Comparison of ENCODE assay signal across 8 cellular contexts in genomic region chrX:119565110-119565663, GRCh38. TPM values are rescaled to one million over a fixed set of nuclear protein-coding genes. Genes with fewer than 3 reads are reported as not detected.
A peak's percentile ranks its signal among the peaks of the same experiment; 100 is the strongest.
DNase-seq lines count a peak whose midpoint lies in the region; ATAC-seq and TF ChIP-seq lines count a peak whose summit lies in the region.

TSS of gene STEEP1 (minus strand) at chrX:119565409. CDS start at chrX:119565355, 54 bp downstream.

- peak within 1 kb of the TSS; percentile 68 for H3K27ac ChIP-seq in IMR-90 (ENCODE audit: insufficient read depth, low read length)
- no peak within 1 kb of the TSS for H3K27ac ChIP-seq in OCI-LY7 (ENCODE audit: low read depth, low read length, poor library complexity, severe bottlenecking)

- no peaks in the 10 kb centered on the region for H3K9me1 ChIP-seq in IMR-90 (ENCODE audit: insufficient read depth, low read length)

- peak within 1 kb of the TSS in 1 of 2 experiments; percentile 89; a peak in 3 of 4 replicates for H4K8ac ChIP-seq in IMR-90 (ENCODE audit: low read depth in 2 of 2, low read length in 2 of 2)

- H4K20me1 ChIP-seq in IMR-90 (ENCODE audit: insufficient read depth, low read length) (no peaks in the 10 kb centered on the region), OCI-LY7 (ENCODE audit: insufficient read depth, low read length) (no peaks in the 10 kb centered on the region)

- no peak within 1 kb of the TSS for H3K14ac ChIP-seq in IMR-90 (replicated peaks; ENCODE audit: low read depth, low read length)

- H3K56ac ChIP-seq in IMR-90 (ENCODE audit: extremely low read depth, insufficient read depth, low read length): no peak within 1 kb of the TSS

- in situ Hi-C loops in Caki2 (cut with HindIII; ENCODE audit: low pct_unique_long_range_greater_than_20kb, low sequenced_read_pairs) (no loop called here), IMR-90 (cut with MboI; ENCODE audit: low sequenced_read_pairs) (no loop called here)

- H3K4me2 ChIP-seq in IMR-90 (ENCODE audit: low read depth, low read length) (peak within 1 kb of the TSS; percentile 89), OCI-LY7 (ENCODE audit: low read length) (peak within 1 kb of the TSS; percentile 96)

- TF ChIP-seq CTCF in IMR-90 (conservative IDR thresholded peaks at IDR 0.05; ENCODE audit: low read depth, low read length) (no peak), OCI-LY7 (conservative IDR thresholded peaks at IDR 0.05; ENCODE audit: low read length) (no peak)

- no peak within 1 kb of the TSS for H3K18ac ChIP-seq in IMR-90 (ENCODE audit: low read depth, low read length)

- WGBS in IMR-90 (ENCODE audit: extremely low coverage in 2 of 2, insufficient read length in 1 of 2), 2 experiments: 26% methylated on average over 5 of the region's 26 CpGs; no CpG with 5 or more reads in 1 of the 2 experiments

- H2AK9ac ChIP-seq in IMR-90 (replicated peaks; ENCODE audit: low read depth, low read length, poor library complexity): peak within 1 kb of the TSS; percentile 31

- no peak within 1 kb of the TSS for H2BK20ac ChIP-seq in IMR-90 (ENCODE audit: low read depth, low read length)

- CTCF ChIA-PET in IMR-90 (lab: Yijun Ruan, JAX) (no interaction called here), OCI-LY7 (lab: Charles Lee; ENCODE audit: unreplicated experiment) (no interaction called here)

- peak; percentile 46; the same call in 1 of the 2 replicates for TF ChIP-seq POLR2A in IMR-90 (IDR thresholded peaks at IDR 0.05; ENCODE audit: low read depth, low read length)

- BruUV-seq in IMR-90 (replicated peaks; lab: Mats Ljungman, UMichigan) (no TSS peak), OCI-LY7 (replicated peaks; lab: Mats Ljungman, UMichigan) (no TSS peak)

- dilution Hi-C loops in IMR-90 (cut with HindIII; ENCODE audit: low sequenced_read_pairs, unreplicated experiment): no loop called here

- H3K9ac ChIP-seq in IMR-90 (ENCODE audit: low read depth, low read length): peak within 1 kb of the TSS; percentile 77

- H3K4me1 ChIP-seq in IMR-90 (ENCODE audit: control insufficient read depth, insufficient read depth, low read length): no peaks in the 10 kb centered on the region
- no peaks in the 10 kb centered on the region for H3K4me1 ChIP-seq in OCI-LY7 (ENCODE audit: insufficient read depth, low read length, poor library complexity, severe bottlenecking)

- H2BK15ac ChIP-seq in IMR-90 (ENCODE audit: low read depth, low read length): no peak within 1 kb of the TSS

- H3K9me3 ChIP-seq in IMR-90 (ENCODE audit: control insufficient read depth, insufficient read depth, low read length) (no peaks in the 10 kb centered on the region), OCI-LY7 (ENCODE audit: low read length) (no peaks in the 10 kb centered on the region)

- no peak within 1 kb of the TSS for H2BK120ac ChIP-seq in IMR-90 (ENCODE audit: low read depth, low read length)

- H4K91ac ChIP-seq in IMR-90 (ENCODE audit: insufficient read depth, low read depth, low read length): no peak within 1 kb of the TSS

- H3K9me2 ChIP-seq in OCI-LY7 (ENCODE audit: insufficient read depth, low read length): no peaks in the 10 kb centered on the region

- H2BK5ac ChIP-seq in IMR-90 (ENCODE audit: low read depth, low read length, poor library complexity, severe bottlenecking): no peak within 1 kb of the TSS

- H2AK5ac ChIP-seq in IMR-90 (ENCODE audit: low read depth, low read length): no peak within 1 kb of the TSS

- H3K79me2 ChIP-seq in OCI-LY7 (ENCODE audit: insufficient read depth, low read depth, low read length): peaks cover 9% of the 10 kb centered on the region; the same call in 1 of the 2 replicates

- peaks cover 3 to 5% of the 10 kb centered on the region in 2 experiments; a peak in 2 of 4 replicates for H3K79me1 ChIP-seq in IMR-90 (ENCODE audit: low read depth in 1 of 2, low read length in 2 of 2)

- DNase-seq in Caki2 (ENCODE audit: low read depth) (peak; percentile 73), IMR-90 (peak; percentile 92), OCI-LY7 (ENCODE audit: low spot score) (peak; percentile 94), epidermal melanocyte (ENCODE audit: insufficient read length, low spot score) (peak; percentile 88), middle frontal gyrus (ENCODE audit: extremely low spot score, low spot score) (peak; percentile 63)
- peak; percentile 89 for DNase-seq in activated CD8-positive, alpha-beta memory T cell treated with anti-CD3 and anti-CD28 coated beads, Interleukin-2, amount 50 U/mL, for 48 hours
- peak; percentile 65 to 68 for DNase-seq in stimulated activated CD8-positive, alpha-beta memory T cell treated with anti-CD3 and anti-CD28 coated beads, Interleukin-2, amount 100 ng/mL, for 1 hour (ENCODE audit: low read depth in 2 of 2)

- no peak within 1 kb of the TSS for H4K5ac ChIP-seq in IMR-90 (ENCODE audit: low read depth, low read length)

- no peak within 1 kb of the TSS for H3K23ac ChIP-seq in IMR-90 (ENCODE audit: low read depth, low read length)

- intact Hi-C loops in IMR-90 (cut with micrococcal nuclease) (no loop called here), OCI-LY7 (cut with micrococcal nuclease; ENCODE audit: unreplicated experiment) (loop anchor here (1.0 kb wide), 1 partner anchor 9 kb away; the partner anchor contains the start of gene UBE2A)

- no peaks in the 10 kb centered on the region for H3K27me3 ChIP-seq in IMR-90 (ENCODE audit: control insufficient read depth, insufficient read depth, low read length)

- no peak for TF ChIP-seq RAD21 in IMR-90 (IDR thresholded peaks at IDR 0.05; ENCODE audit: low read length)

- H2AFZ ChIP-seq in IMR-90 (replicated peaks; ENCODE audit: low read length, poor library complexity) (peak within 1 kb of the TSS; percentile 74), OCI-LY7 (ENCODE audit: low read length) (peak within 1 kb of the TSS; percentile 58; the same call in 1 of the 2 replicates)

- no peak within 1 kb of the TSS for H3K4ac ChIP-seq in IMR-90 (ENCODE audit: low read depth, low read length)

- POLR2A ChIA-PET in IMR-90 (lab: Charles Lee; ENCODE audit: unreplicated experiment): no interaction called here
- POLR2A ChIA-PET in OCI-LY7 (lab: Charles Lee): interaction anchor here (0.5 to 1.0 kb wide), 4 partner anchors 9 to 143 kb away, joined by 3 to 7 read pairs (median 4); partner anchors contain the start of gene UBE2A

- H3K36me3 ChIP-seq in IMR-90 (ENCODE audit: control insufficient read depth, insufficient read depth, low read length) (no peaks in the 10 kb centered on the region), OCI-LY7 (ENCODE audit: insufficient read depth, low read length) (peaks cover 5% of the 10 kb centered on the region; the same call in 1 of the 2 replicates)

- H3K4me3 ChIP-seq in IMR-90 (ENCODE audit: insufficient read depth, low read depth, low read length) (peak within 1 kb of the TSS; percentile 74), OCI-LY7 (ENCODE audit: low read depth, low read length, poor library complexity, severe bottlenecking) (peak within 1 kb of the TSS; percentile 81)

- ATAC-seq in GM21526 (IDR thresholded peaks at IDR 0.05; ENCODE audit: low FRiP score, unreplicated experiment): peak; percentile 79
- ATAC-seq in IMR-90 (ENCODE audit: low read depth): peak; percentile 98

TF ChIP-seq in IMR-90, 13 proteins besides CTCF, POLR2A, EP300 and RAD21:
- TF ChIP-seq ELK1 (IDR thresholded peaks at IDR 0.05; ENCODE audit: borderline replicate concordance, low read depth, low read length) (no peak), CHD1 (IDR thresholded peaks at IDR 0.05; ENCODE audit: low read depth, low read length) (no peak; the same call in 1 of the 2 replicates), CEBPB (IDR thresholded peaks at IDR 0.05; ENCODE audit: low read depth, low read length) (no peak), NFE2L2 (IDR thresholded peaks at IDR 0.05; ENCODE audit: low read depth, low read length) (no peak), SMC3 (IDR thresholded peaks at IDR 0.05; ENCODE audit: low read depth, low read length) (no peak), BHLHE40 (IDR thresholded peaks at IDR 0.05; ENCODE audit: low read depth, low read length) (peak; percentile 93), RFX5 (IDR thresholded peaks at IDR 0.05; ENCODE audit: low read depth, low read length) (no peak), USF2 (IDR thresholded peaks at IDR 0.05; ENCODE audit: low read depth, low read length) (peak; percentile 91), FOS (IDR thresholded peaks at IDR 0.05; ENCODE audit: low read depth, low read length) (no peak), MAFK (IDR thresholded peaks at IDR 0.05; ENCODE audit: low read depth, low read length) (no peak), MXI1 (IDR thresholded peaks at IDR 0.05; ENCODE audit: borderline replicate concordance, low read depth, low read length) (peak; percentile 43; the same call in 1 of the 2 replicates), MAZ (IDR thresholded peaks at IDR 0.05; ENCODE audit: borderline replicate concordance, low read depth, low read length) (no peak), RCOR1 (IDR thresholded peaks at IDR 0.05; ENCODE audit: insufficient replicate concordance, low read length) (no peak)

RNA-seq across cellular contexts. Expression of gene STEEP1, which starts in this region (rescaled TPM):
- total RNA-seq in Caki2 (2014; rRNA removed; shearing (Covaris generic); ENCODE audit: low replicate concordance): 55.2 and 62.4 TPM in 2 replicates
- total RNA-seq in IMR-90 (2012; rRNA removed) (33.2 and 47.5 TPM in 2 replicates), OCI-LY7 (2022) (26.7 and 28.1 TPM in 2 replicates)
- polyA plus RNA-seq in IMR-90 (2012; rRNA removed): 15.1 and 16.7 TPM in 2 replicates
- polyA plus RNA-seq in IMR-90 (2012; cell fraction: cytosol; rRNA removed): 3.9 and 6.4 TPM in 2 replicates
- 2.8 and 13.5 TPM in 2 replicates for polyA plus RNA-seq in IMR-90 (2012; cell fraction: nucleus; rRNA removed; ENCODE audit: low replicate concordance)
- 37.2 and 50.7 TPM in 2 replicates for total RNA-seq in OCI-LY7 (2014; rRNA removed; shearing (Covaris generic))
